1 cellular context compared by ENCODE assay signal in genomic region chr1:229430761-229431269, GRCh38.
TF ChIP-seq lines count a peak whose summit lies in the region.

No MANE protein-coding gene starts in this region.

TF ChIP-seq in WTC11, 78 proteins besides CTCF, POLR2A, EP300 and RAD21 (continued from another document and continues in another):
- TF ChIP-seq AFF4 (CRISPR knock-in tag; IDR thresholded peaks at IDR 0.05; ENCODE audit: borderline replicate concordance) = peak; percentile 32; the same call in 1 of the 2 replicates
- TF ChIP-seq NFATC4 (CRISPR knock-in tag; IDR thresholded peaks at IDR 0.05) = no peak
- no peak for TF ChIP-seq NR1H2 (CRISPR knock-in tag; IDR thresholded peaks at IDR 0.05)
- TF ChIP-seq TEAD4 (CRISPR knock-in tag; IDR thresholded peaks at IDR 0.05) = peak; percentile 94
- no peak for TF ChIP-seq ATF3 (CRISPR knock-in tag; conservative IDR thresholded peaks at IDR 0.05)
- peak; percentile 73 for TF ChIP-seq FOXK1 (CRISPR knock-in tag; IDR thresholded peaks at IDR 0.05)
- 0 out of 2 replicates have a peak, but pooled peaks have one; percentile 49 for TF ChIP-seq ZNF317 (CRISPR knock-in tag; IDR thresholded peaks at IDR 0.05; ENCODE audit: borderline replicate concordance, low read depth)
- TF ChIP-seq NFYB (CRISPR knock-in tag; conservative IDR thresholded peaks at IDR 0.05; ENCODE audit: low read depth) = peak; percentile 54
- TF ChIP-seq GRHL2 (CRISPR knock-in tag; IDR thresholded peaks at IDR 0.05; ENCODE audit: insufficient replicate concordance, severe bottlenecking) = no peak
- no peak for TF ChIP-seq MXD4 (CRISPR knock-in tag; IDR thresholded peaks at IDR 0.05; ENCODE audit: borderline replicate concordance)
- no peak for TF ChIP-seq ZNF532 (CRISPR knock-in tag; IDR thresholded peaks at IDR 0.05; ENCODE audit: borderline replicate concordance)
- 0 out of 2 replicates have a peak, but pooled peaks have one; percentile 54 for TF ChIP-seq ZNF396 (CRISPR knock-in tag; IDR thresholded peaks at IDR 0.05; ENCODE audit: borderline replicate concordance)
- 0 out of 2 replicates have a peak, but pooled peaks have one; percentile 50 for TF ChIP-seq HMGXB4 (CRISPR knock-in tag; IDR thresholded peaks at IDR 0.05)
- TF ChIP-seq STAT6 (CRISPR knock-in tag; conservative IDR thresholded peaks at IDR 0.05; ENCODE audit: low read depth) = no peak
- TF ChIP-seq JAZF1 (CRISPR knock-in tag; IDR thresholded peaks at IDR 0.05) = no peak
- peak; percentile 60; the same call in 1 of the 2 replicates for TF ChIP-seq ELF4 (CRISPR knock-in tag; IDR thresholded peaks at IDR 0.05; ENCODE audit: low read depth)
- TF ChIP-seq IRF1 (CRISPR knock-in tag; IDR thresholded peaks at IDR 0.05) = peak; percentile 76; the same call in 1 of the 2 replicates
- TF ChIP-seq SMAD4 (CRISPR knock-in tag; IDR thresholded peaks at IDR 0.05) = peak; percentile 87
- TF ChIP-seq ATF1 (CRISPR knock-in tag; IDR thresholded peaks at IDR 0.05) = no peak
- TF ChIP-seq CREM (CRISPR knock-in tag; IDR thresholded peaks at IDR 0.05) = peak; percentile 68; the same call in 1 of the 2 replicates
- TF ChIP-seq MYBL2 (CRISPR knock-in tag; IDR thresholded peaks at IDR 0.05) = 0 out of 2 replicates have a peak, but pooled peaks have one; percentile 60
- no peak for TF ChIP-seq MLX (CRISPR knock-in tag; IDR thresholded peaks at IDR 0.05)
- no peak for TF ChIP-seq ZNF138 (CRISPR knock-in tag; conservative IDR thresholded peaks at IDR 0.05)
- TF ChIP-seq ZNF232 (CRISPR knock-in tag; IDR thresholded peaks at IDR 0.05) = peak; percentile 77; the same call in 1 of the 2 replicates
- no peak for TF ChIP-seq GABPB1 (CRISPR knock-in tag; IDR thresholded peaks at IDR 0.05)
- 0 out of 2 replicates have a peak, but pooled peaks have one; percentile 32 for TF ChIP-seq ZNF263 (CRISPR knock-in tag; IDR thresholded peaks at IDR 0.05; ENCODE audit: low read depth)
- TF ChIP-seq E2F1 (CRISPR knock-in tag; IDR thresholded peaks at IDR 0.05) = peak; percentile 46; the same call in 1 of the 2 replicates
- peak; percentile 84 for TF ChIP-seq RELA (CRISPR knock-in tag; IDR thresholded peaks at IDR 0.05; ENCODE audit: borderline replicate concordance)
- TF ChIP-seq ATF2 (CRISPR knock-in tag; IDR thresholded peaks at IDR 0.05; ENCODE audit: borderline replicate concordance, low read depth) = no peak; the same call in 1 of the 2 replicates
- TF ChIP-seq SOX15 (CRISPR knock-in tag; IDR thresholded peaks at IDR 0.05) = no peak
- peak; percentile 71 for TF ChIP-seq ETV6 (CRISPR knock-in tag; IDR thresholded peaks at IDR 0.05)
- TF ChIP-seq CBFB (CRISPR knock-in tag; IDR thresholded peaks at IDR 0.05; ENCODE audit: low read depth) = no peak
- no peak for TF ChIP-seq PREB (CRISPR knock-in tag; IDR thresholded peaks at IDR 0.05; ENCODE audit: borderline replicate concordance)
- TF ChIP-seq TCF7 (CRISPR knock-in tag; IDR thresholded peaks at IDR 0.05; ENCODE audit: low read depth) = peak; percentile 87
- TF ChIP-seq TP53 (CRISPR knock-in tag; IDR thresholded peaks at IDR 0.05) = peak; percentile 82; the same call in 1 of the 2 replicates
- peak; percentile 78 for TF ChIP-seq USF1 (CRISPR knock-in tag; IDR thresholded peaks at IDR 0.05)
